Comparison of ENCODE assay signal across 9 cellular contexts in genomic region chr3:13420817-13421755, GRCh38. TPM values are rescaled to one million over a fixed set of nuclear protein-coding genes. Genes with fewer than 3 reads are reported as not detected.
A peak's percentile ranks its signal among the peaks of the same experiment; 100 is the strongest.
DNase-seq lines count a peak whose midpoint lies in the region; ATAC-seq, FAIRE-seq and TF ChIP-seq lines count a peak whose summit lies in the region.
"Had no signal": no experiment of that assay in that cellular context is flagged by ENCODE, and none has a peak within 500 bp of the region (broad histone marks: within the 10 kb centered on the region; RNA-seq: fewer than 3 reads in every experiment).

No MANE protein-coding gene starts in this region.

- FAIRE-seq in kidney (lab: Jason Lieb, UNC): no peak
- FAIRE-seq: colon had no signal

- peaks cover 0 to 5% of the 10 kb centered on the region in 2 donors for H3K4me1 ChIP-seq in kidney (ENCODE audit: control insufficient read depth in 1 of 2, insufficient read depth in 1 of 2, low read depth in 1 of 2, low read length in 2 of 2)
- H3K4me1 ChIP-seq in BE2C: no peaks in the 10 kb centered on the region

- H3K4me3 Mint-ChIP-seq in activated T-cell treated with anti-CD3 and anti-CD28 coated beads, Interleukin-2, amount 50 U/mL, for 72 hours: peak overlapping the region; percentile 98 to 99

- H3K9me3 ChIP-seq in kidney (ENCODE audit: control insufficient read depth in 1 of 2, low read length in 2 of 2): no peaks in the 10 kb centered on the region
- no peaks in the 10 kb centered on the region for H3K9me3 ChIP-seq in BE2C

- no peaks in the 10 kb centered on the region for H3K27me3 ChIP-seq in BE2C

- H3K9me3 Mint-ChIP-seq in activated T-cell treated with anti-CD3 and anti-CD28 coated beads, Interleukin-2, amount 50 U/mL, for 72 hours: no peaks in the 10 kb centered on the region

- no peak overlapping the region for H3K27ac ChIP-seq in kidney (ENCODE audit: low read depth in 2 of 2, low read length in 2 of 2)

- peaks cover 9 to 11% of the 10 kb centered on the region in 2 donors for H3K36me3 Mint-ChIP-seq in activated T-cell treated with anti-CD3 and anti-CD28 coated beads, Interleukin-2, amount 50 U/mL, for 72 hours (ENCODE audit: insufficient read depth in 2 of 2)

- H3K27me3 Mint-ChIP-seq in activated T-cell treated with anti-CD3 and anti-CD28 coated beads, Interleukin-2, amount 50 U/mL, for 72 hours (ENCODE audit: low read depth): no peaks in the 10 kb centered on the region

- peaks cover 62% of the 10 kb centered on the region for H3K4me1 Mint-ChIP-seq in activated T-cell treated with anti-CD3 and anti-CD28 coated beads, Interleukin-2, amount 50 U/mL, for 72 hours (ENCODE audit: low read depth)

- ATAC-seq in GM21526 (IDR thresholded peaks at IDR 0.05; ENCODE audit: low FRiP score, unreplicated experiment) (peak; percentile 20), HG03097 (IDR thresholded peaks at IDR 0.05; ENCODE audit: low FRiP score, unreplicated experiment) (no peak)
- ATAC-seq in activated T-cell treated with anti-CD3 and anti-CD28 coated beads, Interleukin-2, amount 50 U/mL, for 72 hours (replicated peaks in 1 of 2): peak; percentile 74 to 81

- peak overlapping the region; percentile 99 for H3K27ac Mint-ChIP-seq in activated T-cell treated with anti-CD3 and anti-CD28 coated beads, Interleukin-2, amount 50 U/mL, for 72 hours

- DNase-seq in NOMO-1 treated with DMSO at 0.1 percent for 48 hours (lab: John Stamatoyannopoulos, UW; ENCODE audit: unreplicated experiment) (peak; percentile 84), kidney (peak; percentile 74), BE2C (no peak), midbrain (lab: John Stamatoyannopoulos, UW) (no peak)
- DNase-seq in activated T-cell treated with anti-CD3 and anti-CD28 coated beads, Interleukin-2, amount 50 U/mL, for 72 hours: peak; percentile 81 to 88
- DNase-seq in stimulated activated CD8-positive, alpha-beta memory T cell treated with anti-CD3 and anti-CD28 coated beads, Interleukin-12 subunit alpha, Interleukin-12 subunit beta, amount 100 ng/mL, for 24 hours (ENCODE audit: extremely low read depth): peak; percentile 45

- H3K4me3 ChIP-seq in kidney (ENCODE audit: low read length in 2 of 2) (peak overlapping the region in 1 of 2 donors; percentile 44), BE2C (ENCODE audit: low read depth, low read length) (no peak overlapping the region)

- intact Hi-C loops in kidney (cut with DNase I): no loop called here

- no peaks in the 10 kb centered on the region for H3K36me3 ChIP-seq in kidney (ENCODE audit: control insufficient read depth in 1 of 2, insufficient read depth in 2 of 2, low read length in 2 of 2)
- H3K36me3 ChIP-seq in BE2C: no peaks in the 10 kb centered on the region

- TF ChIP-seq CTCF in kidney (IDR thresholded peaks at IDR 0.05; ENCODE audit: borderline replicate concordance, extremely low read depth, insufficient read depth) (no peak), BE2C (IDR thresholded peaks at IDR 0.05; ENCODE audit: low read depth, low read length) (no peak)

- no peak overlapping the region for H3K9ac ChIP-seq in kidney (ENCODE audit: low read length in 2 of 2)

RNA-seq across cellular contexts. Expression of gene NUP210, which starts 1.0 kb away (rescaled TPM):
- 100 to 1,000 TPM; 138 to 144 TPM for total RNA-seq in activated T-cell treated with anti-CD3 and anti-CD28 coated beads, Interleukin-2, amount 50 U/mL, for 72 hours
- 22.9 TPM for total RNA-seq in kidney
- 5.6 TPM for polyA plus RNA-seq in kidney (ENCODE audit: insufficient read depth, low read depth, low replicate concordance)
- polyA plus RNA-seq in BE2C (2012; ENCODE audit: insufficient read depth, insufficient read length, low read depth): 24.3 TPM

RNA-seq across cellular contexts. Expression of gene HDAC11, which starts 59.0 kb away (rescaled TPM):
- total RNA-seq in activated T-cell treated with anti-CD3 and anti-CD28 coated beads, Interleukin-2, amount 50 U/mL, for 72 hours: 1 to 10 TPM; 6.2 to 8.0 TPM
- 28.3 TPM for total RNA-seq in kidney
- 43.7 TPM for polyA plus RNA-seq in kidney (ENCODE audit: insufficient read depth, low read depth, low replicate concordance)
- 2.4 TPM for polyA plus RNA-seq in BE2C (2012; ENCODE audit: insufficient read depth, insufficient read length, low read depth)

Comparison
In these comparisons a context has a peak if more than half of its experiments do, and no peak if none do; other contexts are left out.
1. DNase-seq: peak in NOMO-1 treated with DMSO at 0.1 percent for 48 hours (single experiment), activated T-cell treated with anti-CD3 and anti-CD28 coated beads, Interleukin-2, amount 50 U/mL, for 72 hours (2 of 2), kidney (single experiment) and stimulated activated CD8-positive, alpha-beta memory T cell treated with anti-CD3 and anti-CD28 coated beads, Interleukin-12 subunit alpha, Interleukin-12 subunit beta, amount 100 ng/mL, for 24 hours (single experiment); none in BE2C (single experiment) and midbrain (single experiment).